In genomic region chr11:66062408-66062807, GRCh38 we compare ENCODE assay signal across 20 cellular contexts. TPM values are rescaled to one million over a fixed set of nuclear protein-coding genes. Genes with fewer than 3 reads are reported as not detected.
DNase-seq lines count a peak whose midpoint lies in the region; ATAC-seq and TF ChIP-seq lines count a peak whose summit lies in the region.
"Had no signal": no experiment of that assay in that cellular context is flagged by ENCODE, and none has a peak within 500 bp of the region (broad histone marks: within the 10 kb centered on the region; RNA-seq: fewer than 3 reads in every experiment).

No MANE protein-coding gene starts in this region.

- H3K36me3 Mint-ChIP-seq in activated naive CD4-positive, alpha-beta T cell treated with anti-CD3 and anti-CD28 coated beads for 36 hours (ENCODE audit: low read depth): peaks cover 71% of the 10 kb centered on the region
- peaks cover 64% of the 10 kb centered on the region for H3K36me3 Mint-ChIP-seq in HFFc6 (ENCODE audit: low read depth)
- H3K36me3 Mint-ChIP-seq in activated CD8-positive, alpha-beta T cell treated with anti-CD3 and anti-CD28 coated beads for 36 hours (ENCODE audit: low read depth): peaks cover 82% of the 10 kb centered on the region
- H3K36me3 Mint-ChIP-seq in chondrocyte (ENCODE audit: low read depth): peaks cover 63% of the 10 kb centered on the region

- H3K9me3 ChIP-seq in ascending aorta: no peaks in the 10 kb centered on the region

- peaks cover 85 to 92% of the 10 kb centered on the region in 2 donors for H3K36me3 ChIP-seq in ascending aorta

- H3K4me3 Mint-ChIP-seq in activated naive CD4-positive, alpha-beta T cell treated with anti-CD3 and anti-CD28 coated beads for 36 hours: no peak overlapping the region
- no peak overlapping the region for H3K4me3 Mint-ChIP-seq in HFFc6
- H3K4me3 Mint-ChIP-seq in activated CD8-positive, alpha-beta T cell treated with anti-CD3 and anti-CD28 coated beads for 36 hours: no peak overlapping the region
- no peak overlapping the region for H3K4me3 Mint-ChIP-seq in chondrocyte (ENCODE audit: unreplicated experiment)

- no peaks in the 10 kb centered on the region for H3K4me1 ChIP-seq in ascending aorta

- H3K27ac ChIP-seq in ascending aorta: no peak overlapping the region
- H3K27ac ChIP-seq: C4-2B, HL-60 had no signal

- no peak for TF ChIP-seq CTCF in HFFc6 (IDR thresholded peaks at IDR 0.05)
- TF ChIP-seq CTCF in activated CD8-positive, alpha-beta T cell treated with anti-CD3 and anti-CD28 coated beads for 36 hours (IDR thresholded peaks at IDR 0.05): no peak
- TF ChIP-seq CTCF in chondrocyte (IDR thresholded peaks at IDR 0.05): no peak
- no peak for TF ChIP-seq CTCF in ascending aorta (IDR thresholded peaks at IDR 0.05)

- no peak overlapping the region for H3K4me3 ChIP-seq in ascending aorta
- H3K4me3 ChIP-seq: GM12878 had no signal

- no peak for DNase-seq in activated naive CD4-positive, alpha-beta T cell treated with anti-CD3 and anti-CD28 coated beads for 36 hours
- DNase-seq in activated naive CD4-positive, alpha-beta T cell (lab: John Stamatoyannopoulos, UW): no peak
- DNase-seq in HFFc6 (no peak), chondrocyte (ENCODE audit: low spot score) (no peak), ascending aorta (ENCODE audit: low spot score in 2 of 2) (no peak)
- DNase-seq in activated CD8-positive, alpha-beta T cell treated with anti-CD3 and anti-CD28 coated beads for 36 hours: no peak
- DNase-seq in effector CD8-positive, alpha-beta T cell (lab: John Stamatoyannopoulos, UW): no peak
- DNase-seq: DND-41, GDM1, H7, NCI-H1436, NCI-H2081, NCI-H510A had no signal

- H3K27ac Mint-ChIP-seq in activated naive CD4-positive, alpha-beta T cell treated with anti-CD3 and anti-CD28 coated beads for 36 hours: peak overlapping the region; percentile 69
- peak overlapping the region; percentile 38; the same call in 1 of the 2 replicates for H3K27ac Mint-ChIP-seq in HFFc6
- H3K27ac Mint-ChIP-seq in activated CD8-positive, alpha-beta T cell treated with anti-CD3 and anti-CD28 coated beads for 36 hours: peak overlapping the region; percentile 48
- H3K27ac Mint-ChIP-seq in chondrocyte (ENCODE audit: unreplicated experiment): peak overlapping the region; percentile 46

- CTCF ChIA-PET in activated naive CD4-positive, alpha-beta T cell treated with anti-CD3 and anti-CD28 coated beads for 36 hours (lab: Charles Lee): interaction anchor here (0.7 to 2.4 kb wide), 3 partner anchors 11 to 95 kb away, joined by 3 to 19 read pairs (median 4); no protein-coding TSS in a partner anchor
- CTCF ChIA-PET in activated CD8-positive, alpha-beta T cell treated with anti-CD3 and anti-CD28 coated beads for 36 hours (lab: Charles Lee): interaction anchor here (1.3 to 10.2 kb wide), 4 partner anchors 9 to 49 kb away, joined by 3 to 133 read pairs (median 6); partner anchors contain the start of gene SF3B2

- peaks cover 69% of the 10 kb centered on the region for H3K4me1 Mint-ChIP-seq in activated naive CD4-positive, alpha-beta T cell treated with anti-CD3 and anti-CD28 coated beads for 36 hours (ENCODE audit: low read depth)
- H3K4me1 Mint-ChIP-seq in HFFc6 (ENCODE audit: low read depth) (no peaks in the 10 kb centered on the region), chondrocyte (ENCODE audit: low read depth) (no peaks in the 10 kb centered on the region)
- H3K4me1 Mint-ChIP-seq in activated CD8-positive, alpha-beta T cell treated with anti-CD3 and anti-CD28 coated beads for 36 hours (ENCODE audit: low read depth): peaks cover 56% of the 10 kb centered on the region

- ATAC-seq in activated CD8-positive, alpha-beta T cell treated with anti-CD3 and anti-CD28 coated beads for 36 hours: no peak
- no peak for ATAC-seq in GM19328 (IDR thresholded peaks at IDR 0.05; ENCODE audit: unreplicated experiment)
- ATAC-seq: GM12878, Panc1 had no signal

- intact Hi-C loops in activated naive CD4-positive, alpha-beta T cell treated with anti-CD3 and anti-CD28 coated beads for 36 hours (cut with micrococcal nuclease): no loop called here
- intact Hi-C loops in activated CD8-positive, alpha-beta T cell treated with anti-CD3 and anti-CD28 coated beads for 36 hours (cut with micrococcal nuclease): no loop called here
- intact Hi-C loops in ascending aorta (cut with DNase I): no loop called here

- H3K9me3 Mint-ChIP-seq in activated naive CD4-positive, alpha-beta T cell treated with anti-CD3 and anti-CD28 coated beads for 36 hours: no peaks in the 10 kb centered on the region
- no peaks in the 10 kb centered on the region for H3K9me3 Mint-ChIP-seq in HFFc6
- H3K9me3 Mint-ChIP-seq in activated CD8-positive, alpha-beta T cell treated with anti-CD3 and anti-CD28 coated beads for 36 hours: no peaks in the 10 kb centered on the region
- no peaks in the 10 kb centered on the region for H3K9me3 Mint-ChIP-seq in chondrocyte (ENCODE audit: low read depth)

- H3K27me3 Mint-ChIP-seq in activated naive CD4-positive, alpha-beta T cell treated with anti-CD3 and anti-CD28 coated beads for 36 hours (ENCODE audit: low read depth): no peaks in the 10 kb centered on the region
- H3K27me3 Mint-ChIP-seq in HFFc6 (ENCODE audit: insufficient read depth) (no peaks in the 10 kb centered on the region; the same call in 1 of the 2 replicates), chondrocyte (ENCODE audit: low read depth) (no peaks in the 10 kb centered on the region)
- H3K27me3 Mint-ChIP-seq in activated CD8-positive, alpha-beta T cell treated with anti-CD3 and anti-CD28 coated beads for 36 hours: no peaks in the 10 kb centered on the region

- POLR2A ChIA-PET in activated CD8-positive, alpha-beta T cell treated with anti-CD3 and anti-CD28 coated beads for 36 hours (lab: Charles Lee): interaction anchor here (0.7 to 11.1 kb wide), 2 partner anchors 7 to 22 kb away, joined by 4 to 131 read pairs; partner anchors contain the start of gene SF3B2

- no peaks in the 10 kb centered on the region for H3K27me3 ChIP-seq in ascending aorta

RNA-seq across cellular contexts. Expression of gene PACS1, which starts 7.7 kb away (rescaled TPM):
- total RNA-seq in activated naive CD4-positive, alpha-beta T cell treated with anti-CD3 and anti-CD28 coated beads for 36 hours: 10 to 100 TPM; 77.8 to 80.7 TPM
- 100 to 1,000 TPM in 2 of 6 experiments, 10 to 100 TPM in 4; 82.8 to 114 (median 91.8) TPM for total RNA-seq in HFFc6 (2021; fragmentation: NEBNext Ultra II Directional; extraction: Animal tissue kit (Norgen Biotek cat#: 25700))
- 10 to 100 TPM; 76.3 to 78.3 TPM for total RNA-seq in activated CD8-positive, alpha-beta T cell treated with anti-CD3 and anti-CD28 coated beads for 36 hours
- total RNA-seq in chondrocyte (74.4 to 90.7 TPM (median 85.7 TPM) in 3 replicates), ascending aorta (138 TPM)

RNA-seq across cellular contexts. Expression of gene SF3B2, which starts 10.2 kb away (rescaled TPM):
- total RNA-seq in activated naive CD4-positive, alpha-beta T cell treated with anti-CD3 and anti-CD28 coated beads for 36 hours: 100 to 1,000 TPM; 319 to 321 TPM
- 100 to 1,000 TPM; 199 to 240 (median 222) TPM for total RNA-seq in HFFc6 (2021; fragmentation: NEBNext Ultra II Directional; extraction: Animal tissue kit (Norgen Biotek cat#: 25700))
- 100 to 1,000 TPM; 255 to 278 TPM for total RNA-seq in activated CD8-positive, alpha-beta T cell treated with anti-CD3 and anti-CD28 coated beads for 36 hours
- total RNA-seq in chondrocyte: 142 to 169 TPM (median 143 TPM) in 3 replicates
- 128 TPM for total RNA-seq in ascending aorta

RNA-seq across cellular contexts. Expression of gene GAL3ST3, which starts 13.4 kb away (rescaled TPM):
- under 1 TPM in 1 of 2 experiments, not detected in 1; 0.17 TPM for total RNA-seq in activated naive CD4-positive, alpha-beta T cell treated with anti-CD3 and anti-CD28 coated beads for 36 hours
- under 1 TPM in 1 of 6 experiments, not detected in 5; 0.14 TPM for total RNA-seq in HFFc6 (2021; fragmentation: NEBNext Ultra II Directional; extraction: Animal tissue kit (Norgen Biotek cat#: 25700))
- total RNA-seq in activated CD8-positive, alpha-beta T cell treated with anti-CD3 and anti-CD28 coated beads for 36 hours: 1 to 10 TPM in 1 of 2 experiments, under 1 TPM in 1; 0.51 to 1.0 TPM
- total RNA-seq in chondrocyte (1.1 to 2.0 TPM (median 1.8 TPM) in 3 replicates), ascending aorta (not detected)
- total RNA-seq: GM12878, SK-MEL-5 had no signal

RNA-seq across cellular contexts. Expression of gene CATSPER1, which starts 36.1 kb away (rescaled TPM):
- total RNA-seq in activated naive CD4-positive, alpha-beta T cell treated with anti-CD3 and anti-CD28 coated beads for 36 hours: not detected
- 1 to 10 TPM; 2.1 to 3.8 (median 2.7) TPM for total RNA-seq in HFFc6 (2021; fragmentation: NEBNext Ultra II Directional; extraction: Animal tissue kit (Norgen Biotek cat#: 25700))
- not detected for total RNA-seq in activated CD8-positive, alpha-beta T cell treated with anti-CD3 and anti-CD28 coated beads for 36 hours
- total RNA-seq in chondrocyte (0.44 TPM in 1 of 3 replicates, not detected in the others), ascending aorta (not detected)
- total RNA-seq: A673, GM12878, H7 had no signal

RNA-seq across cellular contexts. Expression of gene CST6, which starts 50.6 kb away (rescaled TPM):
- total RNA-seq in activated naive CD4-positive, alpha-beta T cell treated with anti-CD3 and anti-CD28 coated beads for 36 hours: not detected
- total RNA-seq in HFFc6 (2021; fragmentation: NEBNext Ultra II Directional; extraction: Animal tissue kit (Norgen Biotek cat#: 25700)): under 1 TPM in 2 of 6 experiments, not detected in 4; 0.33 to 0.83 TPM
- total RNA-seq in activated CD8-positive, alpha-beta T cell treated with anti-CD3 and anti-CD28 coated beads for 36 hours: under 1 TPM in 1 of 2 experiments, not detected in 1; 0.50 TPM
- total RNA-seq in chondrocyte: not detected in 3 replicates
- 4.4 TPM for total RNA-seq in ascending aorta
- total RNA-seq: GM12878, H7, SK-MEL-5 had no signal
